In genomic region chr7:98105942-98106544, GRCh38 we compare ENCODE assay signal across 8 cellular contexts. TPM values are rescaled to one million over a fixed set of nuclear protein-coding genes. Genes with fewer than 3 reads are reported as not detected.
DNase-seq lines count a peak whose midpoint lies in the region; TF ChIP-seq lines count a peak whose summit lies in the region.

No MANE protein-coding gene starts in this region.

- H3K36me3 Mint-ChIP-seq in endothelial cell (ENCODE audit: low read depth, unreplicated experiment): peaks cover 15% of the 10 kb centered on the region

- intact Hi-C loops in cardiac septum (cut with DNase I): loop anchor here (1.0 kb wide), 1 partner anchor 62 kb away; no protein-coding TSS in a partner anchor

- H3K27ac ChIP-seq in SK-N-MC (no peak overlapping the region), suprapubic skin (no peak overlapping the region)

- no peak for TF ChIP-seq EP300 in suprapubic skin (IDR thresholded peaks at IDR 0.05)

- peak overlapping the region; percentile 90 for H3K4me3 Mint-ChIP-seq in endothelial cell (ENCODE audit: unreplicated experiment)

- H3K27me3 Mint-ChIP-seq in endothelial cell (ENCODE audit: unreplicated experiment): peaks cover 10% of the 10 kb centered on the region

- DNase-seq in activated naive CD4-positive, alpha-beta T cell treated with Interleukin-2 at 50 U/mL for 16 hours: peak; percentile 13
- no peak for DNase-seq in activated naive CD4-positive, alpha-beta T cell (lab: John Stamatoyannopoulos, UW)
- no peak for DNase-seq in SK-N-MC (ENCODE audit: low read depth, low spot score)
- DNase-seq in endothelial cell (ENCODE audit: low spot score): no peak
- DNase-seq in suprapubic skin (ENCODE audit: low spot score in 2 of 2): peak in 1 of 2 donors; percentile 66
- no peak for DNase-seq in T1000 (lab: John Stamatoyannopoulos, UW)
- no peak for DNase-seq in NCI-H526 treated with DMSO at 0.1 percent for 48 hours (lab: John Stamatoyannopoulos, UW)
- DNase-seq in cardiac septum (ENCODE audit: low spot score): no peak

- TF ChIP-seq CTCF in endothelial cell (IDR thresholded peaks at IDR 0.05; ENCODE audit: unreplicated experiment) (no peak), suprapubic skin (IDR thresholded peaks at IDR 0.05) (no peak)

- peak overlapping the region; percentile 88 for H3K27ac Mint-ChIP-seq in endothelial cell (ENCODE audit: unreplicated experiment)

- H3K4me1 ChIP-seq in suprapubic skin: peaks cover 17% of the 10 kb centered on the region

- 63% methylated on average over 6 of the region's 6 CpGs for WGBS in suprapubic skin

- H3K27me3 ChIP-seq in suprapubic skin: no peaks in the 10 kb centered on the region

- TF ChIP-seq POLR2A in suprapubic skin (IDR thresholded peaks at IDR 0.05): no peak

- H3K9me3 ChIP-seq in SK-N-MC (ENCODE audit: low read depth, low read length) (no peaks in the 10 kb centered on the region; the same call in 1 of the 2 replicates), suprapubic skin (no peaks in the 10 kb centered on the region)

- peaks cover 33% of the 10 kb centered on the region for H3K4me1 Mint-ChIP-seq in endothelial cell (ENCODE audit: unreplicated experiment)

- peak overlapping the region; percentile 94; the same call in 1 of the 2 replicates for H3K4me3 ChIP-seq in SK-N-MC
- peak overlapping the region; percentile 94 for H3K4me3 ChIP-seq in suprapubic skin

- no peaks in the 10 kb centered on the region for H3K9me3 Mint-ChIP-seq in endothelial cell (ENCODE audit: unreplicated experiment)

- no peaks in the 10 kb centered on the region for H3K36me3 ChIP-seq in SK-N-MC (ENCODE audit: insufficient read depth, low read length)
- H3K36me3 ChIP-seq in suprapubic skin: no peaks in the 10 kb centered on the region

- H3K9ac ChIP-seq in SK-N-MC (ENCODE audit: insufficient read length): no peak overlapping the region

RNA-seq across cellular contexts. Expression of gene LMTK2, which starts 0.6 kb away (rescaled TPM):
- total RNA-seq in endothelial cell (ENCODE audit: unreplicated experiment) (32.5 TPM), suprapubic skin (10 to 100 TPM; 34.0 to 45.1 (median 39.8) TPM), cardiac septum (28.3 TPM)
